Comparison of ENCODE assay signal across 18 cellular contexts in genomic region chr1:160363010-160363409, GRCh38. TPM values are rescaled to one million over a fixed set of nuclear protein-coding genes. Genes with fewer than 3 reads are reported as not detected.
DNase-seq lines count a peak whose midpoint lies in the region; ATAC-seq and TF ChIP-seq lines count a peak whose summit lies in the region.
"Had no signal": no experiment of that assay in that cellular context is flagged by ENCODE, and none has a peak within 500 bp of the region (broad histone marks: within the 10 kb centered on the region; RNA-seq: fewer than 3 reads in every experiment).

No MANE protein-coding gene starts in this region.

- no peak overlapping the region for H3K4me2 ChIP-seq in IMR-90 (ENCODE audit: low read depth, low read length)
- H3K4me2 ChIP-seq: PC-9 had no signal

- H2BK20ac ChIP-seq in IMR-90 (ENCODE audit: low read depth, low read length), result no peak overlapping the region; the same call in 1 of the 2 replicates

- no peak overlapping the region for H3K4me3 Mint-ChIP-seq in activated T-cell treated with anti-CD3 and anti-CD28 coated beads, Interleukin-2, amount 50 U/mL, for 72 hours

- no peak overlapping the region; the same call in 1 of the 2 replicates for H3K14ac ChIP-seq in IMR-90 (replicated peaks; ENCODE audit: low read depth, low read length)

- no peak overlapping the region; the same call in 1 of the 2 replicates for H4K5ac ChIP-seq in IMR-90 (ENCODE audit: low read depth, low read length)

- H3K36me3 ChIP-seq in IMR-90 (ENCODE audit: control insufficient read depth, insufficient read depth, low read length) (peaks cover 15% of the 10 kb centered on the region), ovary (no peaks in the 10 kb centered on the region)

- in situ Hi-C loops in IMR-90 (cut with MboI; ENCODE audit: low sequenced_read_pairs), result no loop called here

- H2BK15ac ChIP-seq in IMR-90 (ENCODE audit: low read depth, low read length), result no peak overlapping the region

- POLR2A ChIA-PET in IMR-90 (lab: Charles Lee; ENCODE audit: unreplicated experiment), result interaction anchor here (0.6 kb wide), 2 partner anchors 22 to 733 kb away, joined by 3 to 5 read pairs; no protein-coding TSS in a partner anchor

- H3K56ac ChIP-seq in IMR-90 (ENCODE audit: extremely low read depth, insufficient read depth, low read length), result no peak overlapping the region

- H4K91ac ChIP-seq in IMR-90 (ENCODE audit: insufficient read depth, low read depth, low read length), result no peak overlapping the region

- no peak for DNase-seq in activated T-cell treated with anti-CD3 and anti-CD28 coated beads, Interleukin-2, amount 50 U/mL, for 72 hours
- no peak for DNase-seq in activated T-cell treated with anti-CD3 and anti-CD28 coated beads, Interleukin-2, amount 50 U/mL, for 1 hour
- DNase-seq in IMR-90 (no peak), cerebellar nuclear complex (lab: John Stamatoyannopoulos, UW) (peak; percentile 24 to 25), NCI-H2029 treated with DMSO at 0.1 percent for 48 hours (lab: John Stamatoyannopoulos, UW) (no peak), ovary (no peak)
- DNase-seq in stimulated activated CD8-positive, alpha-beta memory T cell treated with anti-CD3 and anti-CD28 coated beads, Interleukin-4, amount 100 ng/mL, for 48 hours, result peak; percentile 3
- DNase-seq: ACHN; activated CD4-positive, alpha-beta T cell treated with anti-CD3 and anti-CD28 coated beads for 1 hour; activated T-cell treated with anti-CD3 and anti-CD28 coated beads, Interleukin-2, amount 50 U/mL, for 48 hours; effector memory CD4-positive, alpha-beta T cell; stimulated activated CD4-positive, alpha-beta T cell treated with anti-CD3 and anti-CD28 coated beads, Interleukin-2, amount 100 ng/mL, for 48 hours had no signal

- H3K23ac ChIP-seq in IMR-90 (ENCODE audit: low read depth, low read length), result no peak overlapping the region

- dilution Hi-C loops in IMR-90 (cut with HindIII; ENCODE audit: low sequenced_read_pairs, unreplicated experiment), result no loop called here

- no peaks in the 10 kb centered on the region for H3K9me3 Mint-ChIP-seq in activated T-cell treated with anti-CD3 and anti-CD28 coated beads, Interleukin-2, amount 50 U/mL, for 72 hours

- no peaks in the 10 kb centered on the region for H3K79me1 ChIP-seq in IMR-90 (ENCODE audit: low read depth in 1 of 2, low read length in 2 of 2)

- no peak overlapping the region for H3K4ac ChIP-seq in IMR-90 (ENCODE audit: low read depth, low read length)

- no peak overlapping the region for H3K18ac ChIP-seq in IMR-90 (ENCODE audit: low read depth, low read length)

- TF ChIP-seq CTCF in IMR-90 (conservative IDR thresholded peaks at IDR 0.05; ENCODE audit: low read depth, low read length), result no peak
- no peak for TF ChIP-seq CTCF in ovary (IDR thresholded peaks at IDR 0.05)

- H3K27ac Mint-ChIP-seq in activated T-cell treated with anti-CD3 and anti-CD28 coated beads, Interleukin-2, amount 50 U/mL, for 72 hours, result peak overlapping the region; percentile 62

- peaks cover 10% of the 10 kb centered on the region for H3K4me1 Mint-ChIP-seq in activated T-cell treated with anti-CD3 and anti-CD28 coated beads, Interleukin-2, amount 50 U/mL, for 72 hours (ENCODE audit: low read depth)

- no peaks in the 10 kb centered on the region; the same call in 1 of the 2 replicates for H4K20me1 ChIP-seq in IMR-90 (ENCODE audit: insufficient read depth, low read length)

- H2BK5ac ChIP-seq in IMR-90 (ENCODE audit: low read depth, low read length, poor library complexity, severe bottlenecking), result no peak overlapping the region

- TF ChIP-seq POLR2A in IMR-90 (IDR thresholded peaks at IDR 0.05; ENCODE audit: low read depth, low read length) (no peak), ovary (IDR thresholded peaks at IDR 0.05) (no peak)

- BruUV-seq in IMR-90 (replicated peaks; lab: Mats Ljungman, UMichigan), result no TSS peak

- no peak overlapping the region for H2AK9ac ChIP-seq in IMR-90 (replicated peaks; ENCODE audit: low read depth, low read length, poor library complexity)

- no peak overlapping the region for H2BK120ac ChIP-seq in IMR-90 (ENCODE audit: low read depth, low read length)

- ATAC-seq in activated T-cell treated with anti-CD3 and anti-CD28 coated beads, Interleukin-2, amount 50 U/mL, for 72 hours (replicated peaks in 1 of 2), result peak in 1 of 2 donors; percentile 9
- no peak for ATAC-seq in IMR-90 (ENCODE audit: low read depth)
- no peak for ATAC-seq in HG02870 (IDR thresholded peaks at IDR 0.05; ENCODE audit: unreplicated experiment)
- ATAC-seq: sciatic nerve had no signal

- H3K9ac ChIP-seq in IMR-90 (ENCODE audit: low read depth, low read length), result no peak overlapping the region

- H3K27me3 ChIP-seq in IMR-90 (ENCODE audit: control insufficient read depth, insufficient read depth, low read length) (no peaks in the 10 kb centered on the region; the same call in 1 of the 2 replicates), ovary (no peaks in the 10 kb centered on the region)

- no peaks in the 10 kb centered on the region for H3K27me3 Mint-ChIP-seq in activated T-cell treated with anti-CD3 and anti-CD28 coated beads, Interleukin-2, amount 50 U/mL, for 72 hours (ENCODE audit: low read depth)

- intact Hi-C loops in IMR-90 (cut with micrococcal nuclease) (no loop called here), ovary (cut with DNase I) (no loop called here)

- H3K4me1 ChIP-seq in IMR-90 (ENCODE audit: control insufficient read depth, insufficient read depth, low read length), result peaks cover 2% of the 10 kb centered on the region; the same call in 1 of the 2 replicates
- no peaks in the 10 kb centered on the region for H3K4me1 ChIP-seq in ovary (ENCODE audit: insufficient read depth)

- H3K36me3 Mint-ChIP-seq in activated T-cell treated with anti-CD3 and anti-CD28 coated beads, Interleukin-2, amount 50 U/mL, for 72 hours (ENCODE audit: insufficient read depth in 2 of 2), result peaks cover 0 to 4% of the 10 kb centered on the region in 2 donors

- 20% methylated on average over 1 of the region's 5 CpGs; no CpG with 5 or more reads in 1 of the 2 experiments for WGBS in IMR-90 (ENCODE audit: extremely low coverage in 2 of 2, insufficient read length in 1 of 2), 2 experiments
- 32 to 42% (median 41%) methylated on average over 5 of the region's 5 CpGs for WGBS in ovary, 3 donors

- H2AK5ac ChIP-seq in IMR-90 (ENCODE audit: low read depth, low read length), result 0 out of 2 replicates have a peak overlapping the region, but pooled peaks have one; percentile 50

- H3K9me3 ChIP-seq in IMR-90 (ENCODE audit: control insufficient read depth, insufficient read depth, low read length) (no peaks in the 10 kb centered on the region), ovary (no peaks in the 10 kb centered on the region)
- H3K9me3 ChIP-seq: neutrophil had no signal

- H3K4me3 ChIP-seq in IMR-90 (ENCODE audit: insufficient read depth, low read depth, low read length) (no peak overlapping the region), ovary (no peak overlapping the region)
- H3K4me3 ChIP-seq: lung, PC-9 had no signal

- no peak for TF ChIP-seq EP300 in ovary (IDR thresholded peaks at IDR 0.05)

- H3K9me1 ChIP-seq in IMR-90 (ENCODE audit: insufficient read depth, low read length), result no peaks in the 10 kb centered on the region; the same call in 1 of the 2 replicates

- no peak overlapping the region for H3K27ac ChIP-seq in IMR-90 (ENCODE audit: insufficient read depth, low read length)
- no peak overlapping the region for H3K27ac ChIP-seq in ovary
- H3K27ac ChIP-seq: neutrophil, PC-9 had no signal

- no peak overlapping the region; a peak in 1 of 4 replicates for H4K8ac ChIP-seq in IMR-90 (ENCODE audit: low read depth in 2 of 2, low read length in 2 of 2)

- H2AFZ ChIP-seq in IMR-90 (replicated peaks; ENCODE audit: low read length, poor library complexity), result no peak overlapping the region
- H2AFZ ChIP-seq: PC-9 had no signal

- CTCF ChIA-PET in IMR-90 (lab: Yijun Ruan, JAX), result interaction anchor here (0.6 to 1.0 kb wide), 2 partner anchors 13 to 18 kb away, joined by 3 to 4 read pairs; no protein-coding TSS in a partner anchor

- TF ChIP-seq RAD21 in IMR-90 (IDR thresholded peaks at IDR 0.05; ENCODE audit: low read length), result no peak

TF ChIP-seq in IMR-90, 13 proteins besides CTCF, POLR2A, EP300 and RAD21 (continues in another document):
- TF ChIP-seq MXI1 (IDR thresholded peaks at IDR 0.05; ENCODE audit: borderline replicate concordance, low read depth, low read length) (no peak), RCOR1 (IDR thresholded peaks at IDR 0.05; ENCODE audit: insufficient replicate concordance, low read length) (no peak), FOS (IDR thresholded peaks at IDR 0.05; ENCODE audit: low read depth, low read length) (no peak), RFX5 (IDR thresholded peaks at IDR 0.05; ENCODE audit: low read depth, low read length) (no peak)

RNA-seq across cellular contexts. Expression of gene NHLH1, which starts 3.9 kb away (rescaled TPM):
- under 1 TPM; 0.32 to 0.60 TPM for total RNA-seq in activated T-cell treated with anti-CD3 and anti-CD28 coated beads, Interleukin-2, amount 50 U/mL, for 72 hours
- total RNA-seq in IMR-90 (2012; rRNA removed), result not detected in 2 replicates
- 0.14 and 0.26 TPM in 2 replicates for polyA plus RNA-seq in IMR-90 (2012; rRNA removed)
- 0.02 and 0.04 TPM in 2 replicates for polyA plus RNA-seq in IMR-90 (2012; cell fraction: cytosol; rRNA removed)
- polyA plus RNA-seq in IMR-90 (2012; cell fraction: nucleus; rRNA removed; ENCODE audit: low replicate concordance), result 0.73 and 0.82 TPM in 2 replicates
- total RNA-seq in ovary, result under 1 TPM in 3 of 7 donors, not detected in 4; 0.08 to 0.20 (median 0.10) TPM
- under 1 TPM; 0.02 to 0.08 TPM for polyA plus RNA-seq in ovary
- total RNA-seq: sciatic nerve, ureter had no signal

RNA-seq across cellular contexts. Expression of gene NCSTN, which starts 19.8 kb away (rescaled TPM):
- 10 to 100 TPM; 65.2 to 66.3 TPM for total RNA-seq in activated T-cell treated with anti-CD3 and anti-CD28 coated beads, Interleukin-2, amount 50 U/mL, for 72 hours
- total RNA-seq in IMR-90 (2012; rRNA removed), result 46.7 and 60.2 TPM in 2 replicates
- polyA plus RNA-seq in IMR-90 (2012; rRNA removed), result 182 and 194 TPM in 2 replicates
- polyA plus RNA-seq in IMR-90 (2012; cell fraction: cytosol; rRNA removed), result 91.0 and 111 TPM in 2 replicates
- 133 and 187 TPM in 2 replicates for polyA plus RNA-seq in IMR-90 (2012; cell fraction: nucleus; rRNA removed; ENCODE audit: low replicate concordance)
- total RNA-seq in ovary, result 10 to 100 TPM; 35.2 to 76.2 (median 58.1) TPM
- 100 to 1,000 TPM in 1 of 2 donors, 10 to 100 TPM in 1; 53.9 to 234 TPM for polyA plus RNA-seq in ovary

RNA-seq across cellular contexts. Expression of gene COPA, which starts 20.0 kb away (rescaled TPM):
- total RNA-seq in activated T-cell treated with anti-CD3 and anti-CD28 coated beads, Interleukin-2, amount 50 U/mL, for 72 hours, result 100 to 1,000 TPM; 198 to 201 TPM
- 377 and 436 TPM in 2 replicates for total RNA-seq in IMR-90 (2012; rRNA removed)
- polyA plus RNA-seq in IMR-90 (2012; rRNA removed), result 201 and 204 TPM in 2 replicates
- 82.2 and 103 TPM in 2 replicates for polyA plus RNA-seq in IMR-90 (2012; cell fraction: cytosol; rRNA removed)
- polyA plus RNA-seq in IMR-90 (2012; cell fraction: nucleus; rRNA removed; ENCODE audit: low replicate concordance), result 78.3 and 211 TPM in 2 replicates
- total RNA-seq in ovary, result 100 to 1,000 TPM in 5 of 7 donors, 10 to 100 TPM in 2; 63.7 to 163 (median 123) TPM
- polyA plus RNA-seq in ovary, result 100 to 1,000 TPM in 1 of 2 donors, 10 to 100 TPM in 1; 69.9 to 144 TPM

RNA-seq across cellular contexts. Expression of gene VANGL2, which starts 37.4 kb away (rescaled TPM):
- under 1 TPM; 0.28 to 0.55 TPM for total RNA-seq in activated T-cell treated with anti-CD3 and anti-CD28 coated beads, Interleukin-2, amount 50 U/mL, for 72 hours
- 0.28 and 0.36 TPM in 2 replicates for total RNA-seq in IMR-90 (2012; rRNA removed)
- 3.2 and 3.6 TPM in 2 replicates for polyA plus RNA-seq in IMR-90 (2012; rRNA removed)
- 1.3 and 2.4 TPM in 2 replicates for polyA plus RNA-seq in IMR-90 (2012; cell fraction: cytosol; rRNA removed)
- 6.1 and 8.1 TPM in 2 replicates for polyA plus RNA-seq in IMR-90 (2012; cell fraction: nucleus; rRNA removed; ENCODE audit: low replicate concordance)
- 10 to 100 TPM in 3 of 7 donors, 1 to 10 TPM in 4; 5.6 to 18.4 (median 10.0) TPM for total RNA-seq in ovary
- 1 to 10 TPM; 7.1 to 8.1 TPM for polyA plus RNA-seq in ovary

Comparison
In these comparisons a context has a peak if more than half of its experiments do, and no peak if none do; other contexts are left out.
1. DNase-seq: peak in cerebellar nuclear complex (2 of 2) and stimulated activated CD8-positive, alpha-beta memory T cell treated with anti-CD3 and anti-CD28 coated beads, Interleukin-4, amount 100 ng/mL, for 48 hours (single experiment); none in activated T-cell treated with anti-CD3 and anti-CD28 coated beads, Interleukin-2, amount 50 U/mL, for 72 hours (0 of 2), activated T-cell treated with anti-CD3 and anti-CD28 coated beads, Interleukin-2, amount 50 U/mL, for 1 hour (single experiment), IMR-90 (single experiment), NCI-H2029 treated with DMSO at 0.1 percent for 48 hours (single experiment) and ovary (0 of 5).